In the genomic region with DNA sequence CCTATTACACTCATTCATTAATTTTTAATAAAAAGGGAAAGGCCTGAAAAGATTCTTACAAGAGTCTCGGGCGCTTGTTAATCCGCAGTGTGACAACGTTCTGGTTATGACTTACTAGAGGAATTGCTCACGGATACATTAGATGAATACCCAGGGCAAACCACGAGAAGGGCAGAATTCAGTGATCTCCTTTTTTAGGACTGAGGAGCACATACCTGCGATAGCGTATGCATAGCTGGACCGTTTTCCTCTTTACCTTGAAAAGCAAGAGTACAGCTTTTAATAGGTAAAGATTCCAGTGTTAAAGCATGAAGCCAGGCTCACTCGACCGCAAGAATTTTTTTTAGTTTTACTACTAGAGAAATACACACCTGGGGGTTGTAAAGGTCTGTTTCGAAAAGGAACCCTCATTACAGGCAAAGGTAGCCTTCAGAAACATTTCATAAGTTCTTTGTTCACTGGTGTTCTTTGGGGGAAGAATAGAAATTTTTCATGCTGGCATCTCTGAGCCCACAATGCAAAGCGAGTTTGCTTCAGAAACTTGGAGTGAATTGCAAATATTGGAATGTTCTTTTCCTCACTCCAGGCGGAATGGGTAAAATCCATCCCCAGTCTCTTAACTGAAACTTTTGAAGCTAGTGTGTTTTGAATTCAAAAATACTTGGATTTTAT, we compare ENCODE assay signal across 8 cellular contexts. TPM values are rescaled to one million over a fixed set of nuclear protein-coding genes. Genes with fewer than 3 reads are reported as not detected.
DNase-seq lines count a peak whose midpoint lies in the region; ATAC-seq and TF ChIP-seq lines count a peak whose summit lies in the region.

No MANE protein-coding gene starts in this region.

- H3K27ac ChIP-seq in DND-41 (ENCODE audit: low read length), result peak overlapping the region; percentile 97
- H3K27ac ChIP-seq in dorsolateral prefrontal cortex, result peak overlapping the region; percentile 82 to 100 (median 98)

- peaks cover 50% of the 10 kb centered on the region for H4K20me1 ChIP-seq in DND-41 (ENCODE audit: insufficient read depth, low read length)

- intact Hi-C loops in dorsolateral prefrontal cortex (cut with DNase I) (loop anchor here in 1 of 2 donors (5.0 kb wide), 1 partner anchor 35 kb away; no protein-coding TSS in a partner anchor), natural killer cell (cut with micrococcal nuclease) (loop anchor here (5.0 to 10.0 kb wide), 2 partner anchors 222 to 530 kb away; a partner anchor contains a TSS)

- H2AFZ ChIP-seq in DND-41 (ENCODE audit: low read depth, low read length), result peak overlapping the region; percentile 98; the same call in 1 of the 2 replicates

- peaks cover 44% of the 10 kb centered on the region for H3K4me1 ChIP-seq in DND-41 (ENCODE audit: insufficient read depth, low read length)

- H3K9me3 ChIP-seq in DND-41 (ENCODE audit: insufficient read depth, low read length, severe bottlenecking), result no peaks in the 10 kb centered on the region

- peaks cover 59% of the 10 kb centered on the region for H3K79me2 ChIP-seq in DND-41 (ENCODE audit: insufficient read depth, low read length)

- H3K4me3 Mint-ChIP-seq in natural killer cell, result peak overlapping the region; percentile 92

- no peaks in the 10 kb centered on the region for H3K27me3 Mint-ChIP-seq in natural killer cell (ENCODE audit: low read depth in 2 of 2)

- H3K27me3 ChIP-seq in DND-41 (ENCODE audit: insufficient read depth, low read length, poor library complexity) (no peaks in the 10 kb centered on the region), dorsolateral prefrontal cortex (no peaks in the 10 kb centered on the region)

- H3K27ac Mint-ChIP-seq in natural killer cell, result peak overlapping the region; percentile 86 to 93

- peaks cover 26% of the 10 kb centered on the region for H3K36me3 ChIP-seq in DND-41 (ENCODE audit: insufficient read depth, low read length)

- peak overlapping the region; percentile 89 for H3K4me2 ChIP-seq in DND-41 (ENCODE audit: insufficient read depth, low read length)

- no peaks in the 10 kb centered on the region for H3K36me3 Mint-ChIP-seq in natural killer cell

- no peak for TF ChIP-seq CTCF in DND-41 (IDR thresholded peaks at IDR 0.05; ENCODE audit: borderline replicate concordance, extremely low read depth, low read length, poor library complexity, severe bottlenecking)
- TF ChIP-seq CTCF in dorsolateral prefrontal cortex (IDR thresholded peaks at IDR 0.05 in 54 of 56, conservative IDR thresholded peaks at IDR 0.05 in 2 of 56; ENCODE audit: low read depth in 1 of 56, partially characterized antibody in 56 of 56), result no peak
- TF ChIP-seq CTCF in natural killer cell (IDR thresholded peaks at IDR 0.05), result no peak

- H3K4me1 Mint-ChIP-seq in natural killer cell, result peaks cover 38% of the 10 kb centered on the region in 2 donors

- ATAC-seq in DND-41 (ENCODE audit: insufficient read depth, low read depth) (no peak), GM21526 (IDR thresholded peaks at IDR 0.05; ENCODE audit: low FRiP score, unreplicated experiment) (peak; percentile 4), natural killer cell (peak in 1 of 3 donors; percentile 6), GM21381 (IDR thresholded peaks at IDR 0.05; ENCODE audit: unreplicated experiment) (no peak), GM19351 (IDR thresholded peaks at IDR 0.05; ENCODE audit: unreplicated experiment) (no peak), GM21423 (IDR thresholded peaks at IDR 0.05; ENCODE audit: unreplicated experiment) (no peak)

- DNase-seq in DND-41, result no peak
- peak; percentile 71 for DNase-seq in NCI-H2227 treated with DMSO at 0.1 percent for 48 hours (lab: John Stamatoyannopoulos, UW)
- no peak for DNase-seq in dorsolateral prefrontal cortex
- no peak for DNase-seq in natural killer cell

- H3K9me3 Mint-ChIP-seq in natural killer cell, result no peaks in the 10 kb centered on the region

- H3K9ac ChIP-seq in DND-41 (ENCODE audit: low read depth, low read length), result peak overlapping the region; percentile 98

- peak overlapping the region; percentile 83 to 95 for H3K4me3 ChIP-seq in DND-41 (ENCODE audit: low read depth in 1 of 2, low read length in 2 of 2)
- peak overlapping the region; percentile 66 to 100 (median 94) for H3K4me3 ChIP-seq in dorsolateral prefrontal cortex

RNA-seq across cellular contexts. Expression of a gene that starts 0.9 kb away (rescaled TPM):
- total RNA-seq in dorsolateral prefrontal cortex (10 to 100 TPM; 35.7 to 78.9 (median 53.0) TPM), natural killer cell (100 to 1,000 TPM; 119 to 140 (median 127) TPM)

RNA-seq across cellular contexts. Expression of a gene that starts 25.4 kb away (rescaled TPM):
- total RNA-seq in dorsolateral prefrontal cortex, result 10 to 100 TPM; 17.2 to 44.5 (median 26.0) TPM
- 10 to 100 TPM; 17.6 to 21.9 (median 21.9) TPM for total RNA-seq in natural killer cell

RNA-seq across cellular contexts. Expression of a gene that starts 25.5 kb away (rescaled TPM):
- total RNA-seq in dorsolateral prefrontal cortex, result 1 to 10 TPM; 2.1 to 8.9 (median 5.0) TPM
- 1 to 10 TPM; 4.5 to 5.4 (median 5.3) TPM for total RNA-seq in natural killer cell
